Comparison of ENCODE assay signal across 1 cellular context in the genomic region with DNA sequence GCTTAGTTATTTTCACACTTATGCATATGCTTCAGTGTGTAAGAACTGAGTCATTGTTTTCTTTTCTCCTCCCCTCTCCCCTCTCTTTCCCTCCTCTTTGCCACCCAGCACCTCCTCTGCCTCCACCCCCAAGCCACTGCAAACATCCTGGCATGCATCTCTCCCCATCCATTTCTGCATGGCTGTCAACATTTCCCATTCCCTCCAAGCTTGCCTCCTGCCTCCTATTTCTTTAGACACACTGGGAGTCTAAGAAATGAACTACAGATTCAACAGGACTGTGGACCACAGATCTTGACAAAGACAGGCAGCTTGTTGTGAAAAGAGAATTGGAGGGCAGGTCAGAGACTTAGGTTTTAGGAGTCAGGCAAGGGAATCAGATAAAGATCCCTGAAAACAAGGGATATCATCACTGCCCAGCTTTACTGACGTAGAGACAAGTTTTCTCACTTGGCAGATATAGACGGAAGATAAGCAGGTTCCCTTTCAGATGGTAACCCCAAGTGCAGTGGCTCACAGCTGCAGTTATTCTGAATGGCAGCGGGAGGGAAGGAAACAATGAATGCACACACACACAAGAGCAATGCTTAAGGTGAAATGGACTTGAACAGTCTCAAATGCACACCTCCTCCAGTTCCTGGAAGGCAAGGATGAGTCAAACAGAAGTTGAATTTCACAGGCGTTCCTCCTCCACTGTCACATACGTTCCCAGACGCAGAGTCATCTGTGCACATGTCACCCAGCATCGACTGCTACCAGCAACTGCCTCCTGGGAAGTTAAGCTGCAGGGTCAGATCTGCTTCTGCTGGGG.
TF ChIP-seq lines count a peak whose summit lies in the region.

No MANE protein-coding gene starts in this region.

TF ChIP-seq in HEK293, 187 proteins besides CTCF, POLR2A, EP300 and RAD21 (continued from another document and continues in another):
- TF ChIP-seq, protein P1, sequence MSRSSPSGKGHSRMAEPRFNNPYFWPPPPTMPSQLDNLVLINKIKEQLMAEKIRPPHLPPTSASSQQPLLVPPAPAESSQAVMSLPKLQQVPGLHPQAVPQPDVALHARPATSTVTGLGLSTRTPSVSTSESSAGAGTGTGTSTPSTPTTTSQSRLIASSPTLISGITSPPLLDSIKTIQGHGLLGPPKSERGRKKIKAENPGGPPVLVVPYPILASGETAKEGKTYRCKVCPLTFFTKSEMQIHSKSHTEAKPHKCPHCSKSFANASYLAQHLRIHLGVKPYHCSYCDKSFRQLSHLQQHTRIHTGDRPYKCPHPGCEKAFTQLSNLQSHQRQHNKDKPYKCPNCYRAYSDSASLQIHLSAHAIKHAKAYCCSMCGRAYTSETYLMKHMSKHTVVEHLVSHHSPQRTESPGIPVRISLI (tag by site-specific recombination; IDR thresholded peaks at IDR 0.05), result no peak
- no peak for TF ChIP-seq ZNF791 (tag by site-specific recombination; IDR thresholded peaks at IDR 0.05)
- TF ChIP-seq PRDM6 (tag by site-specific recombination; IDR thresholded peaks at IDR 0.05), result no peak
- TF ChIP-seq ZNF114 (tag by site-specific recombination; IDR thresholded peaks at IDR 0.05), result no peak
- TF ChIP-seq, protein P2, sequence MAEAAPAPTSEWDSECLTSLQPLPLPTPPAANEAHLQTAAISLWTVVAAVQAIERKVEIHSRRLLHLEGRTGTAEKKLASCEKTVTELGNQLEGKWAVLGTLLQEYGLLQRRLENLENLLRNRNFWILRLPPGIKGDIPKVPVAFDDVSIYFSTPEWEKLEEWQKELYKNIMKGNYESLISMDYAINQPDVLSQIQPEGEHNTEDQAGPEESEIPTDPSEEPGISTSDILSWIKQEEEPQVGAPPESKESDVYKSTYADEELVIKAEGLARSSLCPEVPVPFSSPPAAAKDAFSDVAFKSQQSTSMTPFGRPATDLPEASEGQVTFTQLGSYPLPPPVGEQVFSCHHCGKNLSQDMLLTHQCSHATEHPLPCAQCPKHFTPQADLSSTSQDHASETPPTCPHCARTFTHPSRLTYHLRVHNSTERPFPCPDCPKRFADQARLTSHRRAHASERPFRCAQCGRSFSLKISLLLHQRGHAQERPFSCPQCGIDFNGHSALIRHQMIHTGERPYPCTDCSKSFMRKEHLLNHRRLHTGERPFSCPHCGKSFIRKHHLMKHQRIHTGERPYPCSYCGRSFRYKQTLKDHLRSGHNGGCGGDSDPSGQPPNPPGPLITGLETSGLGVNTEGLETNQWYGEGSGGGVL (tag by site-specific recombination; IDR thresholded peaks at IDR 0.05), result peak; percentile 100
- TF ChIP-seq ZNF747 (tag by site-specific recombination; IDR thresholded peaks at IDR 0.05), result no peak
- TF ChIP-seq, protein P3, sequence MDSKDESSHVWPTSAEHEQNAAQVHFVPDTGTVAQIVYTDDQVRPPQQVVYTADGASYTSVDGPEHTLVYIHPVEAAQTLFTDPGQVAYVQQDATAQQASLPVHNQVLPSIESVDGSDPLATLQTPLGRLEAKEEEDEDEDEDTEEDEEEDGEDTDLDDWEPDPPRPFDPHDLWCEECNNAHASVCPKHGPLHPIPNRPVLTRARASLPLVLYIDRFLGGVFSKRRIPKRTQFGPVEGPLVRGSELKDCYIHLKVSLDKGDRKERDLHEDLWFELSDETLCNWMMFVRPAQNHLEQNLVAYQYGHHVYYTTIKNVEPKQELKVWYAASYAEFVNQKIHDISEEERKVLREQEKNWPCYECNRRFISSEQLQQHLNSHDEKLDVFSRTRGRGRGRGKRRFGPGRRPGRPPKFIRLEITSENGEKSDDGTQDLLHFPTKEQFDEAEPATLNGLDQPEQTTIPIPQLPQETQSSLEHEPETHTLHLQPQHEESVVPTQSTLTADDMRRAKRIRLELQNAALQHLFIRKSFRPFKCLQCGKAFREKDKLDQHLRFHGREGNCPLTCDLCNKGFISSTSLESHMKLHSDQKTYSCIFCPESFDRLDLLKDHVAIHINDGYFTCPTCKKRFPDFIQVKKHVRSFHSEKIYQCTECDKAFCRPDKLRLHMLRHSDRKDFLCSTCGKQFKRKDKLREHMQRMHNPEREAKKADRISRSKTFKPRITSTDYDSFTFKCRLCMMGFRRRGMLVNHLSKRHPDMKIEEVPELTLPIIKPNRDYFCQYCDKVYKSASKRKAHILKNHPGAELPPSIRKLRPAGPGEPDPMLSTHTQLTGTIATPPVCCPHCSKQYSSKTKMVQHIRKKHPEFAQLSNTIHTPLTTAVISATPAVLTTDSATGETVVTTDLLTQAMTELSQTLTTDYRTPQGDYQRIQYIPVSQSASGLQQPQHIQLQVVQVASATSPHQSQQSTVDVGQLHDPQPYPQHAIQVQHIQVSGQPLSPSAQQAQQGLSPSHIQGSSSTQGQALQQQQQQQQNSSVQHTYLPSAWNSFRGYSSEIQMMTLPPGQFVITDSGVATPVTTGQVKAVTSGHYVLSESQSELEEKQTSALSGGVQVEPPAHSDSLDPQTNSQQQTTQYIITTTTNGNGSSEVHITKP (tag by site-specific recombination; IDR thresholded peaks at IDR 0.05), result no peak
- no peak for TF ChIP-seq ZSCAN30 (tag by site-specific recombination; IDR thresholded peaks at IDR 0.05)
- TF ChIP-seq, protein P4, sequence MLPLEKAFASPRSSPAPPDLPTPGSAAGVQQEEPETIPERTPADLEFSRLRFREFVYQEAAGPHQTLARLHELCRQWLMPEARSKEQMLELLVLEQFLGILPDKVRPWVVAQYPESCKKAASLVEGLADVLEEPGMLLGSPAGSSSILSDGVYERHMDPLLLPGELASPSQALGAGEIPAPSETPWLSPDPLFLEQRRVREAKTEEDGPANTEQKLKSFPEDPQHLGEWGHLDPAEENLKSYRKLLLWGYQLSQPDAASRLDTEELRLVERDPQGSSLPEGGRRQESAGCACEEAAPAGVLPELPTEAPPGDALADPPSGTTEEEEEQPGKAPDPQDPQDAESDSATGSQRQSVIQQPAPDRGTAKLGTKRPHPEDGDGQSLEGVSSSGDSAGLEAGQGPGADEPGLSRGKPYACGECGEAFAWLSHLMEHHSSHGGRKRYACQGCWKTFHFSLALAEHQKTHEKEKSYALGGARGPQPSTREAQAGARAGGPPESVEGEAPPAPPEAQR (tag by site-specific recombination; IDR thresholded peaks at IDR 0.05), result no peak
- TF ChIP-seq ZEB2 (tag by site-specific recombination; IDR thresholded peaks at IDR 0.05), result peak; percentile 65
- TF ChIP-seq ZNF366 (tag by site-specific recombination; conservative IDR thresholded peaks at IDR 0.05), result no peak
- TF ChIP-seq ZNF341 (tag by site-specific recombination; IDR thresholded peaks at IDR 0.05; ENCODE audit: low read depth), result no peak
- no peak for TF ChIP-seq HOXC10 (CRISPR knock-in tag; IDR thresholded peaks at IDR 0.05)
- TF ChIP-seq ZIC2 (tag by site-specific recombination; IDR thresholded peaks at IDR 0.05), result no peak
- TF ChIP-seq MZF1 (tag by site-specific recombination; IDR thresholded peaks at IDR 0.05; ENCODE audit: borderline replicate concordance), result no peak
- no peak for TF ChIP-seq ZNF335 (tag by site-specific recombination; conservative IDR thresholded peaks at IDR 0.05)
- TF ChIP-seq FEZF1 (tag by site-specific recombination; IDR thresholded peaks at IDR 0.05), result no peak
- no peak for TF ChIP-seq ZNF19 (tag by site-specific recombination; IDR thresholded peaks at IDR 0.05; ENCODE audit: low read depth)
- 0 out of 2 replicates have a peak, but pooled peaks have one; percentile 31 for TF ChIP-seq ZNF629 (tag by site-specific recombination; IDR thresholded peaks at IDR 0.05)
- TF ChIP-seq ZNF274 (IDR thresholded peaks at IDR 0.05; ENCODE audit: low read length), result no peak
- no peak for TF ChIP-seq ZNF274 (tag by site-specific recombination; IDR thresholded peaks at IDR 0.05; ENCODE audit: borderline replicate concordance)
- no peak for TF ChIP-seq ZNF571 (tag by site-specific recombination; IDR thresholded peaks at IDR 0.05)
- peak; percentile 92 for TF ChIP-seq EGR2 (tag by site-specific recombination; IDR thresholded peaks at IDR 0.05; ENCODE audit: low read depth)
- TF ChIP-seq, protein P5, sequence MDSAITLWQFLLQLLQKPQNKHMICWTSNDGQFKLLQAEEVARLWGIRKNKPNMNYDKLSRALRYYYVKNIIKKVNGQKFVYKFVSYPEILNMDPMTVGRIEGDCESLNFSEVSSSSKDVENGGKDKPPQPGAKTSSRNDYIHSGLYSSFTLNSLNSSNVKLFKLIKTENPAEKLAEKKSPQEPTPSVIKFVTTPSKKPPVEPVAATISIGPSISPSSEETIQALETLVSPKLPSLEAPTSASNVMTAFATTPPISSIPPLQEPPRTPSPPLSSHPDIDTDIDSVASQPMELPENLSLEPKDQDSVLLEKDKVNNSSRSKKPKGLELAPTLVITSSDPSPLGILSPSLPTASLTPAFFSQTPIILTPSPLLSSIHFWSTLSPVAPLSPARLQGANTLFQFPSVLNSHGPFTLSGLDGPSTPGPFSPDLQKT (IDR thresholded peaks at IDR 0.05; ENCODE audit: borderline replicate concordance, low read depth, low read length), result no peak
- TF ChIP-seq ZFP69B (tag by site-specific recombination; IDR thresholded peaks at IDR 0.05), result peak; percentile 40; the same call in 1 of the 2 replicates
- TF ChIP-seq ZNF585B (tag by site-specific recombination; IDR thresholded peaks at IDR 0.05), result no peak
- 0 out of 2 replicates have a peak, but pooled peaks have one; percentile 26 for TF ChIP-seq ZNF10 (tag by site-specific recombination; IDR thresholded peaks at IDR 0.05)
- TF ChIP-seq, protein P6, sequence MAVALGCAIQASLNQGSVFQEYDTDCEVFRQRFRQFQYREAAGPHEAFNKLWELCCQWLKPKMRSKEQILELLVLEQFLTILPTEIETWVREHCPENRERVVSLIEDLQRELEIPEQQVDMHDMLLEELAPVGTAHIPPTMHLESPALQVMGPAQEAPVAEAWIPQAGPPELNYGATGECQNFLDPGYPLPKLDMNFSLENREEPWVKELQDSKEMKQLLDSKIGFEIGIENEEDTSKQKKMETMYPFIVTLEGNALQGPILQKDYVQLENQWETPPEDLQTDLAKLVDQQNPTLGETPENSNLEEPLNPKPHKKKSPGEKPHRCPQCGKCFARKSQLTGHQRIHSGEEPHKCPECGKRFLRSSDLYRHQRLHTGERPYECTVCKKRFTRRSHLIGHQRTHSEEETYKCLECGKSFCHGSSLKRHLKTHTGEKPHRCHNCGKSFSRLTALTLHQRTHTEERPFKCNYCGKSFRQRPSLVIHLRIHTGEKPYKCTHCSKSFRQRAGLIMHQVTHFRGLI (tag by site-specific recombination; IDR thresholded peaks at IDR 0.05), result no peak
- no peak for TF ChIP-seq ZNF16 (tag by site-specific recombination; IDR thresholded peaks at IDR 0.05; ENCODE audit: low read depth)
- TF ChIP-seq PATZ1 (tag by site-specific recombination; IDR thresholded peaks at IDR 0.05), result peak; percentile 75
- TF ChIP-seq BCL11A (tag by site-specific recombination; IDR thresholded peaks at IDR 0.05; ENCODE audit: low read depth), result no peak
- peak; percentile 68 for TF ChIP-seq OSR2 (tag by site-specific recombination; IDR thresholded peaks at IDR 0.05)
- TF ChIP-seq KLF16 (tag by site-specific recombination; IDR thresholded peaks at IDR 0.05), result no peak
- TF ChIP-seq, protein P7, sequence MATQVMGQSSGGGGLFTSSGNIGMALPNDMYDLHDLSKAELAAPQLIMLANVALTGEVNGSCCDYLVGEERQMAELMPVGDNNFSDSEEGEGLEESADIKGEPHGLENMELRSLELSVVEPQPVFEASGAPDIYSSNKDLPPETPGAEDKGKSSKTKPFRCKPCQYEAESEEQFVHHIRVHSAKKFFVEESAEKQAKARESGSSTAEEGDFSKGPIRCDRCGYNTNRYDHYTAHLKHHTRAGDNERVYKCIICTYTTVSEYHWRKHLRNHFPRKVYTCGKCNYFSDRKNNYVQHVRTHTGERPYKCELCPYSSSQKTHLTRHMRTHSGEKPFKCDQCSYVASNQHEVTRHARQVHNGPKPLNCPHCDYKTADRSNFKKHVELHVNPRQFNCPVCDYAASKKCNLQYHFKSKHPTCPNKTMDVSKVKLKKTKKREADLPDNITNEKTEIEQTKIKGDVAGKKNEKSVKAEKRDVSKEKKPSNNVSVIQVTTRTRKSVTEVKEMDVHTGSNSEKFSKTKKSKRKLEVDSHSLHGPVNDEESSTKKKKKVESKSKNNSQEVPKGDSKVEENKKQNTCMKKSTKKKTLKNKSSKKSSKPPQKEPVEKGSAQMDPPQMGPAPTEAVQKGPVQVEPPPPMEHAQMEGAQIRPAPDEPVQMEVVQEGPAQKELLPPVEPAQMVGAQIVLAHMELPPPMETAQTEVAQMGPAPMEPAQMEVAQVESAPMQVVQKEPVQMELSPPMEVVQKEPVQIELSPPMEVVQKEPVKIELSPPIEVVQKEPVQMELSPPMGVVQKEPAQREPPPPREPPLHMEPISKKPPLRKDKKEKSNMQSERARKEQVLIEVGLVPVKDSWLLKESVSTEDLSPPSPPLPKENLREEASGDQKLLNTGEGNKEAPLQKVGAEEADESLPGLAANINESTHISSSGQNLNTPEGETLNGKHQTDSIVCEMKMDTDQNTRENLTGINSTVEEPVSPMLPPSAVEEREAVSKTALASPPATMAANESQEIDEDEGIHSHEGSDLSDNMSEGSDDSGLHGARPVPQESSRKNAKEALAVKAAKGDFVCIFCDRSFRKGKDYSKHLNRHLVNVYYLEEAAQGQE (tag by site-specific recombination; IDR thresholded peaks at IDR 0.05), result no peak
- TF ChIP-seq ZNF624 (tag by site-specific recombination; IDR thresholded peaks at IDR 0.05), result no peak
- TF ChIP-seq ZNF654 (tag by site-specific recombination; IDR thresholded peaks at IDR 0.05; ENCODE audit: low read depth), result no peak
- TF ChIP-seq ZNF24 (tag by site-specific recombination; IDR thresholded peaks at IDR 0.05), result no peak
